ENCODE assay signal across 1 cellular context in genomic region chr5:173296737-173297676, GRCh38.
A peak's percentile ranks its signal among the peaks of the same experiment; 100 is the strongest.
TF ChIP-seq lines count a peak whose summit lies in the region.

No MANE protein-coding gene starts in this region.

TF ChIP-seq in HepG2, 621 proteins besides CTCF, POLR2A, EP300 and RAD21 (continued from another document and continues in another):
- TF ChIP-seq ARID4A (CRISPR knock-in tag; IDR thresholded peaks at IDR 0.05; ENCODE audit: borderline replicate concordance) (peak; percentile 57; the same call in 1 of the 2 replicates), DMAP1 (CRISPR knock-in tag; IDR thresholded peaks at IDR 0.05) (no peak), GATAD1 (CRISPR knock-in tag; IDR thresholded peaks at IDR 0.05) (0 out of 2 replicates have a peak, but pooled peaks have one; percentile 18), GLMP (CRISPR knock-in tag; IDR thresholded peaks at IDR 0.05; ENCODE audit: borderline replicate concordance) (no peak), EED (CRISPR knock-in tag; IDR thresholded peaks at IDR 0.05) (no peak), PITX1 (CRISPR knock-in tag; IDR thresholded peaks at IDR 0.05) (peak; percentile 30; the same call in 1 of the 2 replicates), ZNF672 (CRISPR knock-in tag; IDR thresholded peaks at IDR 0.05) (no peak), ZNF326 (CRISPR knock-in tag; IDR thresholded peaks at IDR 0.05; ENCODE audit: borderline replicate concordance) (no peak), ZSCAN29 (CRISPR knock-in tag; conservative IDR thresholded peaks at IDR 0.05) (no peak), MYC (CRISPR knock-in tag; IDR thresholded peaks at IDR 0.05; ENCODE audit: borderline replicate concordance) (peak; percentile 62; the same call in 1 of the 2 replicates), ZBTB34 (CRISPR knock-in tag; IDR thresholded peaks at IDR 0.05) (peak; percentile 63; the same call in 1 of the 2 replicates), TSC22D2 (CRISPR knock-in tag; IDR thresholded peaks at IDR 0.05; ENCODE audit: borderline replicate concordance) (no peak), SAP130 (CRISPR knock-in tag; IDR thresholded peaks at IDR 0.05; ENCODE audit: low read depth) (peak; percentile 39), TEAD3 (CRISPR knock-in tag; optimal IDR thresholded peaks at IDR 0.05; ENCODE audit: borderline replicate concordance) (no peak), ZNF646 (CRISPR knock-in tag; IDR thresholded peaks at IDR 0.05) (no peak), ZFP36L2 (CRISPR knock-in tag; IDR thresholded peaks at IDR 0.05) (no peak), ZNF558 (CRISPR knock-in tag; IDR thresholded peaks at IDR 0.05; ENCODE audit: borderline replicate concordance) (0 out of 2 replicates have a peak, but pooled peaks have one; percentile 48), DMTF1 (CRISPR knock-in tag; IDR thresholded peaks at IDR 0.05) (no peak), ZNF597 (CRISPR knock-in tag; IDR thresholded peaks at IDR 0.05) (no peak), ZFAT (CRISPR knock-in tag; conservative IDR thresholded peaks at IDR 0.05) (no peak), NFIC (IDR thresholded peaks at IDR 0.05; ENCODE audit: low read length) (no peak), PHF21A (CRISPR knock-in tag; IDR thresholded peaks at IDR 0.05) (peak; percentile 93), MED8 (CRISPR knock-in tag; IDR thresholded peaks at IDR 0.05; ENCODE audit: insufficient replicate concordance) (no peak), DDIT3 (CRISPR knock-in tag; IDR thresholded peaks at IDR 0.05) (no peak), MEF2D (CRISPR knock-in tag; IDR thresholded peaks at IDR 0.05) (peak; percentile 14; the same call in 1 of the 2 replicates), ATF7 (IDR thresholded peaks at IDR 0.05) (no peak), ATF7 (CRISPR knock-in tag; IDR thresholded peaks at IDR 0.05) (no peak), SNRNP70 (IDR thresholded peaks at IDR 0.05; ENCODE audit: low read depth, low read length) (no peak), ZNF619 (CRISPR knock-in tag; IDR thresholded peaks at IDR 0.05) (no peak), RBAK (CRISPR knock-in tag; IDR thresholded peaks at IDR 0.05) (no peak), HNRNPLL (IDR thresholded peaks at IDR 0.05; ENCODE audit: low read depth, low read length, poor library complexity, severe bottlenecking) (peak; percentile 26), GTF2F1 (IDR thresholded peaks at IDR 0.05; ENCODE audit: low read length) (no peak), KLF6 (CRISPR knock-in tag; IDR thresholded peaks at IDR 0.05) (no peak), ZFP82 (CRISPR knock-in tag; IDR thresholded peaks at IDR 0.05; ENCODE audit: borderline replicate concordance) (no peak), ZNF782 (CRISPR knock-in tag; IDR thresholded peaks at IDR 0.05; ENCODE audit: borderline replicate concordance) (no peak), NCOA1 (CRISPR knock-in tag; IDR thresholded peaks at IDR 0.05) (no peak), RORA (CRISPR knock-in tag; IDR thresholded peaks at IDR 0.05) (no peak), PREB (CRISPR knock-in tag; IDR thresholded peaks at IDR 0.05) (no peak), CERS6 (CRISPR knock-in tag; IDR thresholded peaks at IDR 0.05) (no peak), GABPB1 (CRISPR knock-in tag; IDR thresholded peaks at IDR 0.05) (no peak; the same call in 1 of the 2 replicates), TCF7 (IDR thresholded peaks at IDR 0.05; ENCODE audit: low read depth) (peak; percentile 82), PRPF4 (IDR thresholded peaks at IDR 0.05; ENCODE audit: low read depth, low read length, poor library complexity, severe bottlenecking) (no peak), ZFP41 (CRISPR knock-in tag; IDR thresholded peaks at IDR 0.05; ENCODE audit: borderline replicate concordance) (no peak), ZKSCAN5 (CRISPR knock-in tag; IDR thresholded peaks at IDR 0.05) (no peak), ZEB1 (IDR thresholded peaks at IDR 0.05; ENCODE audit: insufficient replicate concordance, low read depth) (no peak), ESRRA (CRISPR knock-in tag; IDR thresholded peaks at IDR 0.05; ENCODE audit: low read depth) (0 out of 2 replicates have a peak, but pooled peaks have one; percentile 85), FOXM1 (CRISPR knock-in tag; IDR thresholded peaks at IDR 0.05) (no peak), KAT7 (CRISPR knock-in tag; IDR thresholded peaks at IDR 0.05; ENCODE audit: borderline replicate concordance) (no peak), ZSCAN21 (CRISPR knock-in tag; IDR thresholded peaks at IDR 0.05; ENCODE audit: borderline replicate concordance) (no peak), ETV5 (CRISPR knock-in tag; IDR thresholded peaks at IDR 0.05; ENCODE audit: borderline replicate concordance) (no peak), ATAD3A (CRISPR knock-in tag; IDR thresholded peaks at IDR 0.05) (no peak)
